Comparison of ENCODE assay signal across 9 cellular contexts in genomic region chr10:102678842-102679289, GRCh38. TPM values are rescaled to one million over a fixed set of nuclear protein-coding genes. Genes with fewer than 3 reads are reported as not detected.
DNase-seq lines count a peak whose midpoint lies in the region; ATAC-seq and TF ChIP-seq lines count a peak whose summit lies in the region.
"Had no signal": no experiment of that assay in that cellular context is flagged by ENCODE, and none has a peak within 500 bp of the region (broad histone marks: within the 10 kb centered on the region; RNA-seq: fewer than 3 reads in every experiment).

No MANE protein-coding gene starts in this region.

- WGBS in spleen, 5 donors: 8 to 28% (median 12%) methylated on average over 6 to 9 of the region's 9 CpGs

- no peak for ATAC-seq in HG03520 (IDR thresholded peaks at IDR 0.05; ENCODE audit: unreplicated experiment)
- no peak for ATAC-seq in HG02973 (IDR thresholded peaks at IDR 0.05; ENCODE audit: unreplicated experiment)

- peak overlapping the region in 7 of 8 donors; percentile 27 to 89 (median 45) for H3K27ac ChIP-seq in spleen

- H3K4me3 ChIP-seq in AG04449 (ENCODE audit: low read depth, low read length) (no peak overlapping the region), spleen (peak overlapping the region in 1 of 8 donors; percentile 35)

- TF ChIP-seq POLR2A in spleen (IDR thresholded peaks at IDR 0.05): no peak

- H3K9me3 ChIP-seq in spleen: no peaks in the 10 kb centered on the region

- peak overlapping the region in 3 of 5 experiments; percentile 18 to 74 (median 63) for H3K4me3 Mint-ChIP-seq in brain
- no peak overlapping the region for H3K4me3 Mint-ChIP-seq in immature natural killer cell
- H3K4me3 Mint-ChIP-seq: naive B cell had no signal

- TF ChIP-seq CTCF in AG04449 (IDR thresholded peaks at IDR 0.05; ENCODE audit: insufficient read depth, low read length, missing control alignments) (peak; percentile 79), GM13976 (IDR thresholded peaks at IDR 0.05; ENCODE audit: borderline replicate concordance, control extremely low read depth, extremely low read depth, insufficient read depth, missing control alignments) (peak; percentile 83), brain (conservative IDR thresholded peaks at IDR 0.05) (peak; percentile 65 to 77), spleen (IDR thresholded peaks at IDR 0.05 in 8 of 11, conservative IDR thresholded peaks at IDR 0.05 in 3 of 11) (peak; percentile 9 to 80 (median 65))

- in situ Hi-C loops in GM13976 (cut with MboI; ENCODE audit: low sequenced_read_pairs, unreplicated experiment): no loop called here

- DNase-seq in AG04449 (ENCODE audit: low read depth, low spot score): no peak
- DNase-seq in GM13976 (ENCODE audit: low spot score): peak; percentile 75
- DNase-seq in NCI-H345 treated with DMSO at 0.1 percent for 48 hours (lab: John Stamatoyannopoulos, UW; ENCODE audit: unreplicated experiment): peak; percentile 48
- DNase-seq in immature natural killer cell: peak; percentile 30 to 34 (median 32)
- peak; percentile 90 for DNase-seq in spleen
- DNase-seq: naive B cell had no signal

- H3K9me3 Mint-ChIP-seq in brain (peaks cover 0 to 5% (median 0%) of the 10 kb centered on the region in 5 experiments), immature natural killer cell (no peaks in the 10 kb centered on the region)
- H3K9me3 Mint-ChIP-seq: naive B cell had no signal

- intact Hi-C loops in spleen (cut with DNase I; ENCODE audit: low total_unique reads): no loop called here

- peaks cover 26 to 57% (median 47%) of the 10 kb centered on the region in 6 donors for H3K4me1 ChIP-seq in spleen

- H3K27me3 ChIP-seq in spleen (replicated peaks in 1 of 7): no peaks in the 10 kb centered on the region

- H3K27ac Mint-ChIP-seq in brain: peak overlapping the region; percentile 11 to 98 (median 96)
- H3K27ac Mint-ChIP-seq in immature natural killer cell: peak overlapping the region in 3 of 6 donors; percentile 5 to 49 (median 22)

- H3K36me3 Mint-ChIP-seq in brain (peaks cover 34% of the 10 kb centered on the region), immature natural killer cell (peaks cover 0 to 6% (median 4%) of the 10 kb centered on the region in 3 donors)
- H3K36me3 Mint-ChIP-seq: naive B cell had no signal

- CTCF ChIA-PET in AG04449 (lab: Yijun Ruan, JAX): interaction anchor here (1.0 to 8.7 kb wide), 14 partner anchors 9 to 223 kb away, joined by 3 to 95 read pairs (median 12); partner anchors contain the start of genes ARL3, SFXN2 and TRIM8

- H3K27me3 Mint-ChIP-seq in brain: no peaks in the 10 kb centered on the region
- H3K27me3 Mint-ChIP-seq in immature natural killer cell (ENCODE audit: low read depth in 3 of 3): peaks cover 3 to 10% (median 5%) of the 10 kb centered on the region in 3 donors
- H3K27me3 Mint-ChIP-seq: naive B cell had no signal

- POLR2A ChIA-PET in AG04449 (lab: Yijun Ruan, JAX): no interaction called here

- H3K36me3 ChIP-seq in spleen: peaks cover 0 to 13% (median under 1%) of the 10 kb centered on the region in 6 donors

- H3K4me1 Mint-ChIP-seq in brain (peaks cover 69% of the 10 kb centered on the region), immature natural killer cell (peaks cover 38 to 49% of the 10 kb centered on the region in 2 donors)

RNA-seq across cellular contexts. Expression of gene TRIM8, which starts 34.6 kb away (rescaled TPM):
- polyA plus RNA-seq in brain (ENCODE audit: insufficient read depth, low read depth, low replicate concordance) (97.4 TPM), immature natural killer cell (10 to 100 TPM; 30.5 to 78.8 (median 39.2) TPM), spleen (10 to 100 TPM; 23.5 to 37.6 (median 27.0) TPM)
- total RNA-seq in spleen: 100 to 1,000 TPM in 2 of 7 donors, 10 to 100 TPM in 5; 86.3 to 116 (median 94.9) TPM

RNA-seq across cellular contexts. Expression of gene ARL3, which starts 35.3 kb away (rescaled TPM):
- 33.2 TPM for polyA plus RNA-seq in brain (ENCODE audit: insufficient read depth, low read depth, low replicate concordance)
- 1 to 10 TPM; 2.6 to 3.9 (median 3.6) TPM for polyA plus RNA-seq in immature natural killer cell
- total RNA-seq in spleen: 1 to 10 TPM; 2.2 to 5.1 (median 4.2) TPM
- 1 to 10 TPM; 2.6 to 4.1 (median 3.2) TPM for polyA plus RNA-seq in spleen

RNA-seq across cellular contexts. Expression of gene SFXN2, which starts 35.6 kb away (rescaled TPM):
- polyA plus RNA-seq in brain (ENCODE audit: insufficient read depth, low read depth, low replicate concordance): 5.7 TPM
- polyA plus RNA-seq in immature natural killer cell: 1 to 10 TPM; 4.9 to 9.6 (median 7.9) TPM
- total RNA-seq in spleen: 10 to 100 TPM in 5 of 7 donors, 1 to 10 TPM in 2; 5.5 to 12.8 (median 10.5) TPM
- 1 to 10 TPM; 3.0 to 6.0 (median 5.4) TPM for polyA plus RNA-seq in spleen

Comparison
In these comparisons a context has a peak if more than half of its experiments do, and no peak if none do; other contexts are left out.
1. H3K4me3 Mint-ChIP-seq: peak in brain (3 of 5); none in immature natural killer cell (0 of 5).
2. Peak in every context shown above with its lines, with median percentiles within 50 percentile points of each other: CTCF ChIP-seq.